In genomic region chr3:82939491-82940097, GRCh38 we compare ENCODE assay signal across 17 cellular contexts.
"Had no signal": no experiment of that assay in that cellular context is flagged by ENCODE, and none has a peak within 500 bp of the region (broad histone marks: within the 10 kb centered on the region; RNA-seq: fewer than 3 reads in every experiment).

No MANE protein-coding gene starts in this region.

- H3K36me3 Mint-ChIP-seq: naive thymus-derived CD4-positive, alpha-beta T cell; type B pancreatic cell had no signal

- ATAC-seq: esophagus mucosa; gastrocnemius medialis; left lobe of liver; naive thymus-derived CD4-positive, alpha-beta T cell had no signal

- H3K27me3 ChIP-seq: gastrocnemius medialis, neutrophil, suprapubic skin, thyroid gland, vagina had no signal

- H3K9me3 ChIP-seq: gastrocnemius medialis, neutrophil, thyroid gland had no signal

- H3K27me3 Mint-ChIP-seq: central memory CD8-positive, alpha-beta T cell; naive thymus-derived CD4-positive, alpha-beta T cell; type B pancreatic cell had no signal

- H3K4me3 ChIP-seq: gastrocnemius medialis, skin epidermis, suprapubic skin, thyroid gland, vagina had no signal

- DNase-seq: effector memory CD4-positive, alpha-beta T cell; kidney glomerular epithelial cell; mesendoderm; naive thymus-derived CD4-positive, alpha-beta T cell; nephron progenitor cell; stimulated activated CD4-positive, alpha-beta T cell treated with anti-CD3 and anti-CD28 coated beads, Interleukin-2, amount 100 ng/mL, for 24 hours; stimulated activated naive CD4-positive, alpha-beta T cell treated with Interleukin-2 at 50 U/mL for 16 hours; thyroid gland had no signal

- H3K4me3 Mint-ChIP-seq: central memory CD8-positive, alpha-beta T cell; naive thymus-derived CD4-positive, alpha-beta T cell; nephron progenitor cell; type B pancreatic cell had no signal

- H3K4me1 Mint-ChIP-seq: central memory CD8-positive, alpha-beta T cell; naive thymus-derived CD4-positive, alpha-beta T cell; nephron progenitor cell had no signal

- H3K36me3 ChIP-seq: gastrocnemius medialis, neutrophil, suprapubic skin, thyroid gland, vagina had no signal

- H3K27ac ChIP-seq: gastrocnemius medialis, neutrophil, skin epidermis, suprapubic skin, thyroid gland, vagina had no signal

- H3K27ac Mint-ChIP-seq: naive thymus-derived CD4-positive, alpha-beta T cell; nephron progenitor cell; type B pancreatic cell had no signal

- H3K4me1 ChIP-seq: gastrocnemius medialis, suprapubic skin, thyroid gland, vagina had no signal
